1 cellular context compared by ENCODE assay signal in the genomic region with DNA sequence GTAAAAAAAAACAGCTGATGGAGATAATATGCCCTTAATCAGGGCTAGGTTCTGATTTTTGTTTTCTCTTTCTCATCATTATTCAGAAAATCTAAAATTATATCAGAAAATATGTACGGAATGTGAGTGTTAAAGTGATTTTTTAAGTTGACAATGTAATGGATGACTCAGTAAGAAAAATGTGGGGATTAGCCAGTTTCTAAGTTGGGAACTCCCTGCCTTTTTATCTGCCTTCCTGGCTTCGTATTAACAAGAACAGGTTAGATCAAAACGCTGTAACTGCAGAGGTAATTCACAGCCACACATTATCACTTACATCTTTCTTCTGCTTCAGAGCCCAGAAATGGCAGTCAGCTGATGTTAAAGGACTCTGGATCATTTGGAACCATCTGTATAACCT.
TF ChIP-seq lines count a peak whose summit lies in the region.

No MANE protein-coding gene starts in this region.

TF ChIP-seq in SK-N-SH treated with all-trans-retinoic acid at 6 μM for 48 hours, 23 proteins besides CTCF, POLR2A, EP300 and RAD21 (continued from another document):
- TF ChIP-seq ZNF565 (CRISPR knock-in tag; conservative IDR thresholded peaks at IDR 0.05; ENCODE audit: low read depth) = no peak
- TF ChIP-seq ESRRG (CRISPR knock-in tag; IDR thresholded peaks at IDR 0.05) = no peak
- no peak for TF ChIP-seq SNAI2 (CRISPR knock-in tag; IDR thresholded peaks at IDR 0.05)
- TF ChIP-seq GLIS3 (CRISPR knock-in tag; IDR thresholded peaks at IDR 0.05) = no peak
- TF ChIP-seq, protein P1, sequence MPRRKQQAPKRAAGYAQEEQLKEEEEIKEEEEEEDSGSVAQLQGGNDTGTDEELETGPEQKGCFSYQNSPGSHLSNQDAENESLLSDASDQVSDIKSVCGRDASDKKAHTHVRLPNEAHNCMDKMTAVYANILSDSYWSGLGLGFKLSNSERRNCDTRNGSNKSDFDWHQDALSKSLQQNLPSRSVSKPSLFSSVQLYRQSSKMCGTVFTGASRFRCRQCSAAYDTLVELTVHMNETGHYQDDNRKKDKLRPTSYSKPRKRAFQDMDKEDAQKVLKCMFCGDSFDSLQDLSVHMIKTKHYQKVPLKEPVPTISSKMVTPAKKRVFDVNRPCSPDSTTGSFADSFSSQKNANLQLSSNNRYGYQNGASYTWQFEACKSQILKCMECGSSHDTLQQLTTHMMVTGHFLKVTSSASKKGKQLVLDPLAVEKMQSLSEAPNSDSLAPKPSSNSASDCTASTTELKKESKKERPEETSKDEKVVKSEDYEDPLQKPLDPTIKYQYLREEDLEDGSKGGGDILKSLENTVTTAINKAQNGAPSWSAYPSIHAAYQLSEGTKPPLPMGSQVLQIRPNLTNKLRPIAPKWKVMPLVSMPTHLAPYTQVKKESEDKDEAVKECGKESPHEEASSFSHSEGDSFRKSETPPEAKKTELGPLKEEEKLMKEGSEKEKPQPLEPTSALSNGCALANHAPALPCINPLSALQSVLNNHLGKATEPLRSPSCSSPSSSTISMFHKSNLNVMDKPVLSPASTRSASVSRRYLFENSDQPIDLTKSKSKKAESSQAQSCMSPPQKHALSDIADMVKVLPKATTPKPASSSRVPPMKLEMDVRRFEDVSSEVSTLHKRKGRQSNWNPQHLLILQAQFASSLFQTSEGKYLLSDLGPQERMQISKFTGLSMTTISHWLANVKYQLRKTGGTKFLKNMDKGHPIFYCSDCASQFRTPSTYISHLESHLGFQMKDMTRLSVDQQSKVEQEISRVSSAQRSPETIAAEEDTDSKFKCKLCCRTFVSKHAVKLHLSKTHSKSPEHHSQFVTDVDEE (CRISPR knock-in tag; IDR thresholded peaks at IDR 0.05) = no peak
- TF ChIP-seq RARB (CRISPR knock-in tag; IDR thresholded peaks at IDR 0.05) = no peak
- TF ChIP-seq, protein P2, sequence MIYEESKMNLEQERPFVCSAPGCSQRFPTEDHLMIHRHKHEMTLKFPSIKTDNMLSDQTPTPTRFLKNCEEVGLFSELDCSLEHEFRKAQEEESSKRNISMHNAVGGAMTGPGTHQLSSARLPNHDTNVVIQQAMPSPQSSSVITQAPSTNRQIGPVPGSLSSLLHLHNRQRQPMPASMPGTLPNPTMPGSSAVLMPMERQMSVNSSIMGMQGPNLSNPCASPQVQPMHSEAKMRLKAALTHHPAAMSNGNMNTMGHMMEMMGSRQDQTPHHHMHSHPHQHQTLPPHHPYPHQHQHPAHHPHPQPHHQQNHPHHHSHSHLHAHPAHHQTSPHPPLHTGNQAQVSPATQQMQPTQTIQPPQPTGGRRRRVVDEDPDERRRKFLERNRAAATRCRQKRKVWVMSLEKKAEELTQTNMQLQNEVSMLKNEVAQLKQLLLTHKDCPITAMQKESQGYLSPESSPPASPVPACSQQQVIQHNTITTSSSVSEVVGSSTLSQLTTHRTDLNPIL (CRISPR knock-in tag; IDR thresholded peaks at IDR 0.05; ENCODE audit: low read depth) = no peak
